2 cellular contexts compared by ENCODE assay signal in the genomic region with DNA sequence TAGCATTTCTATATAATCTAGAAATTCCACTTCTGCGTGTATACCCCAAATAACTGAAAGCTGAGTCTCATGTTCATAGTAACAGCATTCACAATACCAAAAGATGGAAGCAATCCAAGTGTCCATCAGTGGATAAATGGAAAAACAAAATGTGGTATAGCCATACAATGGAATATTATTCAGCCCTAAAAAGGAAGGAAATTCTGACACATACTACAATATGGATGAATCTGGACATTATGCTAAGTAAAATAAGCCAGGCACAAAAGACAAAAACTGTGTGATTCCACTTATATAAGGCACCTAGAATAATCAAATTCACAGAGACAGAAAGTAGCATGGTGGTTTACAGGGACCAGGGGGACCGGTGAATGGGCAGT.
TF ChIP-seq lines count a peak whose summit lies in the region.

No MANE protein-coding gene starts in this region.

TF ChIP-seq in HEK293, 187 proteins besides CTCF, POLR2A, EP300 and RAD21:
- peak; percentile 94 for TF ChIP-seq ZNF146 (tag by site-specific recombination; IDR thresholded peaks at IDR 0.05)
- no peak for TF ChIP-seq ZNF629 (tag by site-specific recombination; IDR thresholded peaks at IDR 0.05)

TF ChIP-seq in K562, 482 proteins besides CTCF, POLR2A, EP300 and RAD21:
- TF ChIP-seq HNRNPH1 (optimal IDR thresholded peaks at IDR 0.05; ENCODE audit: low read depth, low read length) (no peak), ESRRA (IDR thresholded peaks at IDR 0.05; ENCODE audit: borderline replicate concordance, low read depth) (no peak), SMC3 (conservative IDR thresholded peaks at IDR 0.05; ENCODE audit: insufficient read depth, low read depth, low read length) (no peak), ZNF146 (CRISPR knock-in tag; IDR thresholded peaks at IDR 0.05; ENCODE audit: unreplicated experiment) (peak; percentile 52), RBM25 (IDR thresholded peaks at IDR 0.05; ENCODE audit: low read depth, low read length, severe bottlenecking) (peak; percentile 39), EGR1 (conservative IDR thresholded peaks at IDR 0.05) (no peak), KDM1A (IDR thresholded peaks at IDR 0.05) (0 out of 4 replicates have a peak, but pooled peaks of 1 of the 2 experiments have one; percentile 11), ZNF175 (CRISPR knock-in tag; IDR thresholded peaks at IDR 0.05; ENCODE audit: low read depth) (no peak), ADNP (tag; IDR thresholded peaks at IDR 0.05) (no peak), BRCA1 (IDR thresholded peaks at IDR 0.05) (no peak), BRCA1 (CRISPR knock-in tag; IDR thresholded peaks at IDR 0.05) (no peak), RBBP5 (IDR thresholded peaks at IDR 0.05; ENCODE audit: borderline replicate concordance, insufficient read depth, low read length, poor library complexity, severe bottlenecking) (no peak)
